ENCODE assay signal across 8 cellular contexts in genomic region chr17:76271669-76272540, GRCh38. TPM values are rescaled to one million over a fixed set of nuclear protein-coding genes. Genes with fewer than 3 reads are reported as not detected.
DNase-seq lines count a peak whose midpoint lies in the region; ATAC-seq and TF ChIP-seq lines count a peak whose summit lies in the region.

No MANE protein-coding gene starts in this region.

- ATAC-seq in GM23338, result peak; percentile 41
- peak; percentile 20 to 48 (median 41) for ATAC-seq in T-cell (replicated peaks in 1 of 4)

- POLR2A ChIA-PET in T-cell (lab: Charles Lee), result interaction anchor here (0.5 to 1.0 kb wide), 5 partner anchors 9 to 66 kb away, joined by 3 read pairs; no protein-coding TSS in a partner anchor

- DNase-seq in GM23338 (ENCODE audit: low spot score) (peak; percentile 70), T-cell (peak in 31 of 34 experiments; percentile 29 to 68 (median 50)), caudate nucleus (lab: John Stamatoyannopoulos, UW) (no peak), tibial artery (no peak), AG20443 (ENCODE audit: low spot score) (no peak), NCI-H748 (lab: John Stamatoyannopoulos, UW; ENCODE audit: unreplicated experiment) (no peak)

- H3K4me1 Mint-ChIP-seq in GM23338 (peaks cover 46% of the 10 kb centered on the region), T-cell (peaks cover 66 to 84% (median 78%) of the 10 kb centered on the region in 3 donors)

- CTCF ChIA-PET in T-cell (lab: Charles Lee), result no interaction called here

- H4K20me1 ChIP-seq in GM23338 (replicated peaks; ENCODE audit: insufficient read depth) (no peaks in the 10 kb centered on the region), neural cell (ENCODE audit: insufficient read depth) (no peaks in the 10 kb centered on the region)

- peaks cover 22% of the 10 kb centered on the region for H3K27me3 Mint-ChIP-seq in GM23338 (ENCODE audit: insufficient read depth, low read depth, poor library complexity)
- no peaks in the 10 kb centered on the region for H3K27me3 Mint-ChIP-seq in T-cell

- peak overlapping the region; percentile 64 for H3K4me2 ChIP-seq in GM23338
- no peak overlapping the region for H3K4me2 ChIP-seq in neural cell (ENCODE audit: low read length)

- H3K9ac ChIP-seq in neural cell (ENCODE audit: low read length), result no peak overlapping the region

- no peak for TF ChIP-seq RAD21 in neural cell (conservative IDR thresholded peaks at IDR 0.05)

- H3K27ac ChIP-seq in GM23338 (ENCODE audit: low read depth) (peak overlapping the region; percentile 81; the same call in 1 of the 2 replicates), caudate nucleus (ENCODE audit: low read depth, low read length) (peak overlapping the region; percentile 36), neural cell (ENCODE audit: low read length) (no peak overlapping the region), tibial artery (peak overlapping the region in 1 of 2 donors; percentile 29)

- peaks cover 27% of the 10 kb centered on the region for H3K4me1 ChIP-seq in GM23338 (ENCODE audit: insufficient read depth)
- peaks cover 0 to 63% (median 39%) of the 10 kb centered on the region in 4 donors for H3K4me1 ChIP-seq in tibial artery

- H3K27me3 ChIP-seq in GM23338 (ENCODE audit: insufficient read depth), result no peaks in the 10 kb centered on the region
- H3K27me3 ChIP-seq in neural cell (ENCODE audit: insufficient read depth, low read depth, low read length), result no peaks in the 10 kb centered on the region
- H3K27me3 ChIP-seq in tibial artery, result no peaks in the 10 kb centered on the region

- H3K9me2 ChIP-seq in GM23338 (ENCODE audit: insufficient read depth), result no peaks in the 10 kb centered on the region
- H3K9me2 ChIP-seq in neural cell (ENCODE audit: insufficient read depth, low read length), result no peaks in the 10 kb centered on the region

- H3K79me2 ChIP-seq in GM23338 (replicated peaks; ENCODE audit: insufficient read depth), result peaks cover 15% of the 10 kb centered on the region
- H3K79me2 ChIP-seq in neural cell (replicated peaks; ENCODE audit: insufficient read depth, low read length), result peaks cover 14% of the 10 kb centered on the region

- H3K36me3 Mint-ChIP-seq in GM23338 (ENCODE audit: low read depth), result peaks cover 11% of the 10 kb centered on the region; the same call in 2 of the 3 replicates
- peaks cover 19% of the 10 kb centered on the region for H3K36me3 Mint-ChIP-seq in T-cell

- peaks cover 3% of the 10 kb centered on the region; the same call in 1 of the 2 replicates for H3F3A ChIP-seq in GM23338 (replicated peaks; ENCODE audit: low read depth)
- no peaks in the 10 kb centered on the region for H3F3A ChIP-seq in neural cell (ENCODE audit: insufficient read depth, low read length, poor library complexity, severe bottlenecking)

- H3K4me3 ChIP-seq in GM23338 (0 out of 2 replicates have a peak overlapping the region, but pooled peaks have one; percentile 35), neural cell (ENCODE audit: low read length) (no peak overlapping the region), tibial artery (peak overlapping the region; percentile 23 to 25)

- H3K9me3 Mint-ChIP-seq in GM23338, result no peaks in the 10 kb centered on the region
- no peaks in the 10 kb centered on the region for H3K9me3 Mint-ChIP-seq in T-cell

- no peak overlapping the region for H3K27ac Mint-ChIP-seq in GM23338
- H3K27ac Mint-ChIP-seq in T-cell, result peak overlapping the region; percentile 90 to 94

- H3K4me3 Mint-ChIP-seq in GM23338, result no peak overlapping the region
- H3K4me3 Mint-ChIP-seq in T-cell, result peak overlapping the region; percentile 71 to 79 (median 74)

- H3K36me3 ChIP-seq in GM23338 (ENCODE audit: insufficient read depth) (no peaks in the 10 kb centered on the region), neural cell (ENCODE audit: insufficient read depth, low read length) (no peaks in the 10 kb centered on the region), tibial artery (peaks cover 0 to 28% (median 24%) of the 10 kb centered on the region in 3 donors)

- intact Hi-C loops in tibial artery (cut with DNase I; ENCODE audit: low total_unique reads), result loop anchor here (10.0 kb wide), 1 partner anchor 367 kb away; the partner anchor contains the start of gene MRPL38

- H2AFZ ChIP-seq in GM23338 (no peak overlapping the region), neural cell (ENCODE audit: low read depth, low read length) (no peak overlapping the region)

- no peaks in the 10 kb centered on the region for H3K9me3 ChIP-seq in neural cell (ENCODE audit: low read length)
- H3K9me3 ChIP-seq in tibial artery, result no peaks in the 10 kb centered on the region

- peak; percentile 21; the same call in 1 of the 3 replicates for TF ChIP-seq CTCF in GM12872 (IDR thresholded peaks at IDR 0.05; ENCODE audit: insufficient read depth, low read depth, low read length)
- peak in 1 of 2 experiments; percentile 28; a peak in 1 of 4 replicates for TF ChIP-seq CTCF in GM23338 (conservative IDR thresholded peaks at IDR 0.05; ENCODE audit: low read depth in 2 of 2)
- TF ChIP-seq CTCF in neural cell (IDR thresholded peaks at IDR 0.05; ENCODE audit: poor library complexity, severe bottlenecking), result no peak
- no peak for TF ChIP-seq CTCF in tibial artery (IDR thresholded peaks at IDR 0.05)

- TF ChIP-seq EP300 in neural cell (conservative IDR thresholded peaks at IDR 0.05; ENCODE audit: poor library complexity, severe bottlenecking), result no peak

TF ChIP-seq in GM23338, 12 proteins besides CTCF, POLR2A, EP300 and RAD21 (continues in another document):
- TF ChIP-seq POLR2AphosphoS5 (IDR thresholded peaks at IDR 0.05; ENCODE audit: low read depth) (no peak; the same call in 1 of the 2 replicates), CREB1 (CRISPR knock-in tag; IDR thresholded peaks at IDR 0.05; ENCODE audit: low read depth) (peak; percentile 15; the same call in 1 of the 2 replicates)

TF ChIP-seq in neural cell, 6 proteins besides CTCF, POLR2A, EP300 and RAD21:
- TF ChIP-seq EZH2 (IDR thresholded peaks at IDR 0.05; ENCODE audit: borderline replicate concordance, insufficient read depth, low read length, poor library complexity, severe bottlenecking) (no peak), SMC3 (conservative IDR thresholded peaks at IDR 0.05; ENCODE audit: poor library complexity) (no peak), POLR2AphosphoS5 (IDR thresholded peaks at IDR 0.05) (peak; percentile 30)

RNA-seq across cellular contexts. Expression of gene UBALD2, which starts 6.8 kb away (rescaled TPM):
- total RNA-seq in GM23338 (2014; rRNA removed; shearing (Covaris generic)), result 3.1 and 3.5 TPM in 2 replicates
- polyA plus RNA-seq in GM23338 (2016; fragmentation: Nextera tagmentation; extraction: Ambion mirVana), result 2.2 and 3.3 TPM in 2 replicates
- 100 to 1,000 TPM; 163 to 277 (median 177) TPM for total RNA-seq in T-cell
- 7.5 and 9.2 TPM in 2 replicates for polyA plus RNA-seq in neural cell
- polyA minus RNA-seq in neural cell, result 4.4 and 4.6 TPM in 2 replicates

RNA-seq across cellular contexts. Expression of gene RNF157, which starts 31.6 kb away (rescaled TPM):
- 11.7 and 13.8 TPM in 2 replicates for total RNA-seq in GM23338 (2014; rRNA removed; shearing (Covaris generic))
- polyA plus RNA-seq in GM23338 (2016; fragmentation: Nextera tagmentation; extraction: Ambion mirVana) (7.8 and 8.5 TPM in 2 replicates), neural cell (15.9 and 19.9 TPM in 2 replicates)
- total RNA-seq in T-cell, result 10 to 100 TPM; 50.7 to 66.5 (median 61.9) TPM
- polyA minus RNA-seq in neural cell, result 37.0 and 45.1 TPM in 2 replicates

RNA-seq across cellular contexts. Expression of gene QRICH2, which starts 36.2 kb away (rescaled TPM):
- 3.7 and 4.0 TPM in 2 replicates for total RNA-seq in GM23338 (2014; rRNA removed; shearing (Covaris generic))
- polyA plus RNA-seq in GM23338 (2016; fragmentation: Nextera tagmentation; extraction: Ambion mirVana) (1.1 and 2.2 TPM in 2 replicates), neural cell (17.3 and 26.5 TPM in 2 replicates)
- 1 to 10 TPM; 3.0 to 4.3 (median 3.4) TPM for total RNA-seq in T-cell
- polyA minus RNA-seq in neural cell, result 14.1 TPM in 2 replicates

Comparison
In these comparisons a context has a peak if more than half of its experiments do, and no peak if none do; other contexts are left out.
1. DNase-seq: peak in GM23338 (single experiment) and T-cell (31 of 34); none in caudate nucleus (0 of 61), tibial artery (0 of 2), AG20443 (single experiment) and NCI-H748 (single experiment).
2. RNA of gene UBALD2, which starts 6.8 kb away (total RNA-seq): 163 to 277 TPM in T-cell; 3.1 to 3.5 TPM in GM23338; every median in the first group is over 10 times any median in the second.